In genomic region chr13:33284016-33284415, GRCh38 we compare ENCODE assay signal across 10 cellular contexts. TPM values are rescaled to one million over a fixed set of nuclear protein-coding genes. Genes with fewer than 3 reads are reported as not detected.
DNase-seq lines count a peak whose midpoint lies in the region; ATAC-seq and TF ChIP-seq lines count a peak whose summit lies in the region.
"Had no signal": no experiment of that assay in that cellular context is flagged by ENCODE, and none has a peak within 500 bp of the region (broad histone marks: within the 10 kb centered on the region; RNA-seq: fewer than 3 reads in every experiment).

No MANE protein-coding gene starts in this region.

- DNase-seq in CD1c-positive myeloid dendritic cell (ENCODE audit: extremely low spot score) (peak; percentile 3), adrenal gland (no peak), psoas muscle (no peak), posterior vena cava (ENCODE audit: low spot score) (no peak), cerebellar nuclear complex (lab: John Stamatoyannopoulos, UW) (no peak), NCI-H2196 (lab: John Stamatoyannopoulos, UW; ENCODE audit: unreplicated experiment) (no peak)
- DNase-seq: CD8-positive, alpha-beta memory T cell had no signal

- TF ChIP-seq POLR2A in adrenal gland (IDR thresholded peaks at IDR 0.05) (no peak), gastroesophageal sphincter (IDR thresholded peaks at IDR 0.05) (no peak)

- peak overlapping the region in 3 of 5 donors; percentile 27 to 93 (median 42) for H3K27ac ChIP-seq in adrenal gland
- H3K27ac ChIP-seq in gastroesophageal sphincter, result peak overlapping the region; percentile 49 to 96 (median 90)
- H3K27ac ChIP-seq in psoas muscle, result peak overlapping the region; percentile 88

- no peaks in the 10 kb centered on the region for H3K9me3 ChIP-seq in adrenal gland (replicated peaks in 1 of 3)
- no peaks in the 10 kb centered on the region for H3K9me3 ChIP-seq in gastroesophageal sphincter
- H3K9me3 ChIP-seq in psoas muscle, result no peaks in the 10 kb centered on the region

- ATAC-seq in gastroesophageal sphincter (no peak), psoas muscle (no peak), HG03196 (IDR thresholded peaks at IDR 0.05; ENCODE audit: unreplicated experiment) (no peak)
- ATAC-seq: natural killer cell treated with Interleukin-12 subunit alpha and Interleukin-12 subunit beta and Interleukin-15 and Interleukin-18, amount 100 ng/mL, for 72 hours had no signal

- H3K4me3 ChIP-seq in adrenal gland, result peak overlapping the region in 1 of 4 donors; percentile 72
- H3K4me3 ChIP-seq in gastroesophageal sphincter, result peak overlapping the region; percentile 59 to 97
- peak overlapping the region; percentile 67 for H3K4me3 ChIP-seq in psoas muscle

- WGBS in adrenal gland, 4 donors, result 31 to 44% (median 41%) methylated on average over 1 of the region's 1 CpG
- WGBS in gastroesophageal sphincter (ENCODE audit: low coverage in 1 of 2), 2 donors, result 6 to 11% methylated on average over 1 of the region's 1 CpG
- 48 to 53% (median 51%) methylated on average over 1 of the region's 1 CpG for WGBS in psoas muscle, 3 donors

- intact Hi-C loops in adrenal gland (cut with DNase I), result no loop called here
- intact Hi-C loops in psoas muscle (cut with DNase I), result loop anchor here in 1 of 2 donors (10.0 kb wide), 1 partner anchor 159 kb away; no protein-coding TSS in a partner anchor
- intact Hi-C loops in posterior vena cava (cut with DNase I), result loop anchor here in 1 of 2 donors (10.0 kb wide), 1 partner anchor 49 kb away; no protein-coding TSS in a partner anchor

- TF ChIP-seq CTCF in adrenal gland (IDR thresholded peaks at IDR 0.05), result no peak
- no peak for TF ChIP-seq CTCF in gastroesophageal sphincter (IDR thresholded peaks at IDR 0.05)
- TF ChIP-seq CTCF in psoas muscle (IDR thresholded peaks at IDR 0.05), result no peak

- no peak for TF ChIP-seq EP300 in gastroesophageal sphincter (IDR thresholded peaks at IDR 0.05)

- peaks cover 21 to 45% of the 10 kb centered on the region in 2 donors for H3K4me1 ChIP-seq in adrenal gland (replicated peaks in 1 of 2)
- peaks cover 17 to 76% (median 19%) of the 10 kb centered on the region in 3 donors for H3K4me1 ChIP-seq in gastroesophageal sphincter
- H3K4me1 ChIP-seq in psoas muscle, result peaks cover 47% of the 10 kb centered on the region

- H3K36me3 ChIP-seq in adrenal gland (replicated peaks in 1 of 2) (no peaks in the 10 kb centered on the region), gastroesophageal sphincter (no peaks in the 10 kb centered on the region), psoas muscle (ENCODE audit: insufficient read depth in 1 of 2, low read depth in 1 of 2) (no peaks in the 10 kb centered on the region)

- H3K27me3 ChIP-seq in adrenal gland (no peaks in the 10 kb centered on the region), gastroesophageal sphincter (no peaks in the 10 kb centered on the region), psoas muscle (ENCODE audit: insufficient read depth in 3 of 3, low read length in 2 of 3) (no peaks in the 10 kb centered on the region)

RNA-seq across cellular contexts. Expression of gene STARD13, which starts 1.5 kb away (rescaled TPM):
- total RNA-seq in adrenal gland (10 to 100 TPM; 14.6 to 79.8 (median 40.2) TPM), gastroesophageal sphincter (10 to 100 TPM; 46.2 to 63.3 (median 49.3) TPM), psoas muscle (1 to 10 TPM; 5.2 to 9.2 (median 7.1) TPM), posterior vena cava (10 to 100 TPM; 34.2 to 36.0 TPM)
- polyA plus RNA-seq in adrenal gland (10 to 100 TPM; 10.5 to 14.4 (median 13.1) TPM), psoas muscle (1 to 10 TPM; 2.3 to 6.3 (median 2.6) TPM)
- polyA plus RNA-seq: CD8-positive, alpha-beta memory T cell had no signal
